6 cellular contexts compared by ENCODE assay signal in the genomic region with DNA sequence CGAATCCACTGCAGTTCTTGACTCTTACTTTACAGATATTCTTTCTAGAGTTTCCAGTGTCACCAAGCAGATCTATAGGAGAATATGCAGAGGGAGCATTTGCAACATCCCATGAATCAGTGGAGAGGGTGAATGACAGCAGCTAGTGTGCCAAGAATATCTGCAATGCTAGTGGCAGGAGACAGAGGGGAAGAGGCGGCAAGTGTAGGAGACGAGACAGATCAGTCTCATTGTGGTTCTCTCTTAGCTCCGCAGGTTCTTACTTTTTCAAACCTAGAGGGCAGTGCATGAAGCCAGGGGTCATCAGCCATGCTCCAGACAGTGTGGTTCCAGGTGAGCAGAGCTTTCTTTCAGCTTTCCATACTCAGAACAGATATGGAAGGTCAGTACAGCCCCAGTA. TPM values are rescaled to one million over a fixed set of nuclear protein-coding genes. Genes with fewer than 3 reads are reported as not detected.
DNase-seq lines count a peak whose midpoint lies in the region; ATAC-seq and TF ChIP-seq lines count a peak whose summit lies in the region.

No MANE protein-coding gene starts in this region.

- peak overlapping the region; percentile 99 for H3K27ac Mint-ChIP-seq in activated T-cell treated with anti-CD3 and anti-CD28 coated beads, Interleukin-2, amount 50 U/mL, for 72 hours

- H3K4me3 ChIP-seq in fibroblast of the aortic adventitia (ENCODE audit: low read depth, low read length) = peak overlapping the region; percentile 88

- peaks cover 15% of the 10 kb centered on the region for H3K4me1 Mint-ChIP-seq in activated T-cell treated with anti-CD3 and anti-CD28 coated beads, Interleukin-2, amount 50 U/mL, for 72 hours (ENCODE audit: low read depth)

- H3K4me3 Mint-ChIP-seq in activated T-cell treated with anti-CD3 and anti-CD28 coated beads, Interleukin-2, amount 50 U/mL, for 72 hours = peak overlapping the region; percentile 88 to 99

- H3K9me3 Mint-ChIP-seq in activated T-cell treated with anti-CD3 and anti-CD28 coated beads, Interleukin-2, amount 50 U/mL, for 72 hours = no peaks in the 10 kb centered on the region

- no peak for ATAC-seq in activated T-cell treated with anti-CD3 and anti-CD28 coated beads, Interleukin-2, amount 50 U/mL, for 72 hours (replicated peaks in 1 of 2)
- ATAC-seq in GM21825 (IDR thresholded peaks at IDR 0.05; ENCODE audit: unreplicated experiment) = no peak

- no peak for DNase-seq in activated T-cell treated with anti-CD3 and anti-CD28 coated beads, Interleukin-2, amount 50 U/mL, for 72 hours
- DNase-seq in activated T-cell treated with anti-CD3 and anti-CD28 coated beads, Interleukin-2, amount 50 U/mL, for 1 hour = no peak
- DNase-seq in fibroblast of the aortic adventitia (ENCODE audit: low read depth) (no peak), superior temporal gyrus (ENCODE audit: extremely low spot score) (peak; percentile 33), occipital lobe (lab: John Stamatoyannopoulos, UW) (no peak)

- TF ChIP-seq CTCF in fibroblast of the aortic adventitia (IDR thresholded peaks at IDR 0.05; ENCODE audit: insufficient read depth, low read length) = no peak

- H3K27me3 Mint-ChIP-seq in activated T-cell treated with anti-CD3 and anti-CD28 coated beads, Interleukin-2, amount 50 U/mL, for 72 hours (ENCODE audit: low read depth) = no peaks in the 10 kb centered on the region

- peaks cover 5 to 8% of the 10 kb centered on the region in 2 donors for H3K36me3 Mint-ChIP-seq in activated T-cell treated with anti-CD3 and anti-CD28 coated beads, Interleukin-2, amount 50 U/mL, for 72 hours (ENCODE audit: insufficient read depth in 2 of 2)

RNA-seq across cellular contexts. Expression of gene ZNF619, which starts 0.7 kb away (rescaled TPM):
- 1 to 10 TPM; 9.6 to 9.8 TPM for total RNA-seq in activated T-cell treated with anti-CD3 and anti-CD28 coated beads, Interleukin-2, amount 50 U/mL, for 72 hours
- 2.7 and 7.1 TPM in 2 replicates for total RNA-seq in fibroblast of the aortic adventitia (ENCODE audit: low replicate concordance)
- 5.9 TPM for total RNA-seq in occipital lobe

RNA-seq across cellular contexts. Expression of gene RPL14, which starts 20.5 kb away (rescaled TPM):
- total RNA-seq in activated T-cell treated with anti-CD3 and anti-CD28 coated beads, Interleukin-2, amount 50 U/mL, for 72 hours = 1,000 to 10,000 TPM; 2,782 to 3,093 TPM
- total RNA-seq in fibroblast of the aortic adventitia (ENCODE audit: low replicate concordance) (102 and 722 TPM in 2 replicates), occipital lobe (165 TPM)

RNA-seq across cellular contexts. Expression of gene ZNF620, which starts 28.2 kb away (rescaled TPM):
- total RNA-seq in activated T-cell treated with anti-CD3 and anti-CD28 coated beads, Interleukin-2, amount 50 U/mL, for 72 hours = 1 to 10 TPM; 5.8 to 7.4 TPM
- 0.65 and 0.99 TPM in 2 replicates for total RNA-seq in fibroblast of the aortic adventitia (ENCODE audit: low replicate concordance)
- 13.6 TPM for total RNA-seq in occipital lobe

RNA-seq across cellular contexts. Expression of gene ZNF621, which starts 47.1 kb away (rescaled TPM):
- total RNA-seq in activated T-cell treated with anti-CD3 and anti-CD28 coated beads, Interleukin-2, amount 50 U/mL, for 72 hours = 10 to 100 TPM; 35.2 to 35.5 TPM
- total RNA-seq in fibroblast of the aortic adventitia (ENCODE audit: low replicate concordance) (13.0 and 21.8 TPM in 2 replicates), occipital lobe (10.9 TPM)
